In genomic region chr14:22898302-22898894, GRCh38 we compare ENCODE assay signal across 10 cellular contexts. TPM values are rescaled to one million over a fixed set of nuclear protein-coding genes. Genes with fewer than 3 reads are reported as not detected.
A peak's percentile ranks its signal among the peaks of the same experiment; 100 is the strongest.
DNase-seq lines count a peak whose midpoint lies in the region; ATAC-seq, FAIRE-seq and TF ChIP-seq lines count a peak whose summit lies in the region.
"Had no signal": no experiment of that assay in that cellular context is flagged by ENCODE, and none has a peak within 500 bp of the region (broad histone marks: within the 10 kb centered on the region; RNA-seq: fewer than 3 reads in every experiment).

No MANE protein-coding gene starts in this region.

- 0 out of 2 replicates have a peak overlapping the region, but pooled peaks have one; percentile 19 for H2AFZ ChIP-seq in K562 (ENCODE audit: low read depth, low read length)

- H4K20me1 ChIP-seq in K562 (replicated peaks; ENCODE audit: control insufficient read depth, insufficient read depth, low read length), result no peaks in the 10 kb centered on the region

- WGBS in K562 (ENCODE audit: insufficient coverage, low coverage, missing lambda C conversion rate), result 28% methylated on average over 7 of the region's 7 CpGs

- no peaks in the 10 kb centered on the region for H3K27me3 ChIP-seq in K562 (ENCODE audit: control insufficient read depth in 2 of 2, insufficient read depth in 2 of 2, low read length in 2 of 2)

- H3K4me2 ChIP-seq in K562 (ENCODE audit: insufficient read depth, low read length), result peak overlapping the region; percentile 23; the same call in 1 of the 2 replicates

- no peak for TF ChIP-seq EP300 in K562 (IDR thresholded peaks at IDR 0.05; ENCODE audit: low read length)

- no peaks in the 10 kb centered on the region for H3K9me3 Mint-ChIP-seq in HFFc6

- H3K27ac ChIP-seq in K562 (ENCODE audit: extremely low read depth, low read depth, low read length), result peak overlapping the region; percentile 65
- H3K27ac ChIP-seq in kidney (ENCODE audit: low read depth in 2 of 2, low read length in 2 of 2), result no peak overlapping the region
- H3K27ac ChIP-seq: thoracic aorta had no signal

- H3K9ac ChIP-seq in K562 (ENCODE audit: insufficient read depth in 1 of 2, low read depth in 2 of 2, low read length in 2 of 2), result peak overlapping the region in 1 of 2 experiments; percentile 21; a peak in 1 of 4 replicates
- H3K9ac ChIP-seq in kidney (ENCODE audit: low read length in 2 of 2), result no peak overlapping the region

- H3K36me3 Mint-ChIP-seq in HFFc6 (ENCODE audit: low read depth), result 0 out of 2 replicates have a peak, but pooled peaks cover 7% of the 10 kb centered on the region

- DNase-seq in ACHN, result peak; percentile 54
- DNase-seq in HFFc6, result peak; percentile 83
- DNase-seq in K562 (ENCODE audit: extremely low read depth in 1 of 4, low spot score in 3 of 4), result peak in 2 of 4 experiments; percentile 24 to 68
- peak; percentile 88 for DNase-seq in kidney glomerular epithelial cell (lab: John Stamatoyannopoulos, UW)
- no peak for DNase-seq in kidney
- no peak for DNase-seq in COLO829 (ENCODE audit: low spot score)
- no peak for DNase-seq in NCI-H524 (lab: John Stamatoyannopoulos, UW)
- DNase-seq: cortex of kidney had no signal

- TF ChIP-seq CTCF in HFFc6 (IDR thresholded peaks at IDR 0.05) (no peak), K562 (IDR thresholded peaks at IDR 0.05 in 2 of 3, conservative IDR thresholded peaks at IDR 0.05 in 1 of 3; ENCODE audit: insufficient read depth in 2 of 3, low read depth in 1 of 3, low read length in 3 of 3) (no peak), kidney (IDR thresholded peaks at IDR 0.05; ENCODE audit: borderline replicate concordance, extremely low read depth, insufficient read depth) (no peak)

- intact Hi-C loops in K562 (cut with micrococcal nuclease) (no loop called here), kidney (cut with DNase I) (no loop called here)

- H3K9me1 ChIP-seq in K562 (ENCODE audit: control insufficient read depth, insufficient read depth, low read length), result no peaks in the 10 kb centered on the region

- no peak for TF ChIP-seq RAD21 in K562 (CRISPR knock-in tag; conservative IDR thresholded peaks at IDR 0.05 in 1 of 2, IDR thresholded peaks at IDR 0.05 in 1 of 2)

- ATAC-seq in K562, result peak; percentile 56
- ATAC-seq in GM21737 (IDR thresholded peaks at IDR 0.05; ENCODE audit: unreplicated experiment), result no peak

- no peaks in the 10 kb centered on the region for H3K27me3 Mint-ChIP-seq in HFFc6 (ENCODE audit: insufficient read depth)

- in situ Hi-C loops in ACHN (cut with HindIII; ENCODE audit: low pct_ligation_motif_present, low pct_unique_long_range_greater_than_20kb, low sequenced_read_pairs), result no loop called here
- in situ Hi-C loops in K562 (cut with MboI), result no loop called here

- H3K4me1 ChIP-seq in K562 (replicated peaks in 1 of 2; ENCODE audit: control insufficient read depth in 2 of 2, insufficient read depth in 2 of 2, low read length in 2 of 2) (peaks cover 5 to 39% of the 10 kb centered on the region in 2 experiments; a peak in 2 of 5 replicates), kidney (ENCODE audit: control insufficient read depth in 1 of 2, insufficient read depth in 1 of 2, low read depth in 1 of 2, low read length in 2 of 2) (peaks cover 0 to 4% of the 10 kb centered on the region in 2 donors)

- POLR2A ChIA-PET in K562 (lab: Yijun Ruan, JAX), result interaction anchor here (0.6 to 1.0 kb wide), 4 partner anchors 12 to 309 kb away, joined by 3 to 5 read pairs (median 4); no protein-coding TSS in a partner anchor

- FAIRE-seq in K562 (lab: Jason Lieb, UNC), result peak; percentile 82
- FAIRE-seq in kidney (lab: Jason Lieb, UNC), result no peak

- peak overlapping the region; percentile 62 for H3K4me3 Mint-ChIP-seq in HFFc6

- BruUV-seq in K562 (replicated peaks; lab: Mats Ljungman, UMichigan), result no TSS peak

- H3K4me3 ChIP-seq in K562 (no peak overlapping the region), kidney (ENCODE audit: low read length in 2 of 2) (no peak overlapping the region)
- H3K4me3 ChIP-seq: thoracic aorta had no signal

- H3K36me3 ChIP-seq in K562 (ENCODE audit: control insufficient read depth, insufficient read depth, low read length), result peaks cover 40% of the 10 kb centered on the region
- H3K36me3 ChIP-seq in kidney (ENCODE audit: control insufficient read depth in 1 of 2, insufficient read depth in 2 of 2, low read length in 2 of 2), result peaks cover 22 to 25% of the 10 kb centered on the region in 2 donors

- CTCF ChIA-PET in K562 (lab: Yijun Ruan, JAX; ENCODE audit: low intra/inter-chr PET ratio), result interaction anchor here (0.8 to 1.4 kb wide), 2 partner anchors 26 to 121 kb away, joined by 3 to 5 read pairs; no protein-coding TSS in a partner anchor

- no peak for TF ChIP-seq POLR2A in K562 (conservative IDR thresholded peaks at IDR 0.05)

- peak overlapping the region; percentile 89 for H3K27ac Mint-ChIP-seq in HFFc6

- H3K9me3 ChIP-seq in K562 (replicated peaks; ENCODE audit: control insufficient read depth, insufficient read depth, low read depth, low read length), result no peaks in the 10 kb centered on the region
- no peaks in the 10 kb centered on the region for H3K9me3 ChIP-seq in kidney (ENCODE audit: control insufficient read depth in 1 of 2, low read length in 2 of 2)
- H3K9me3 ChIP-seq: thoracic aorta had no signal

- H3K4me1 Mint-ChIP-seq in HFFc6 (ENCODE audit: low read depth), result peaks cover 35% of the 10 kb centered on the region

- H3K79me2 ChIP-seq in K562 (ENCODE audit: control insufficient read depth, insufficient read depth, low read length), result no peaks in the 10 kb centered on the region

RNA-seq across cellular contexts. Expression of gene REM2, which starts 15.4 kb away (rescaled TPM):
- total RNA-seq in HFFc6 (2021; fragmentation: NEBNext Ultra II Directional; extraction: Animal tissue kit (Norgen Biotek cat#: 25700)), result under 1 TPM in 4 of 6 experiments, not detected in 2; 0.09 to 0.17 (median 0.14) TPM
- 1.2 and 3.0 TPM in 2 replicates for total RNA-seq in K562 (2011; cell fraction: chromatin; rRNA removed; ENCODE audit: low replicate concordance)
- total RNA-seq in K562 (2011; cell fraction: nucleolus; rRNA removed), result 3.0 and 3.8 TPM in 2 replicates
- total RNA-seq in K562 (2011; cell fraction: nucleoplasm; rRNA removed), result 2.4 and 2.7 TPM in 2 replicates
- total RNA-seq in K562 (2014; rRNA removed) (0.29 and 0.36 TPM in 2 replicates), K562 (2014; rRNA removed; fragmentation: Illumina TruSeq; extraction: Trizol) (0.18 and 0.51 TPM in 2 replicates), K562 (2015; rRNA removed; fragmentation: Illumina TruSeq; extraction: Trizol) (0.25 and 0.34 TPM in 2 replicates), K562 (2021) (0.40 and 0.69 TPM in 2 replicates), kidney (0.63 TPM)
- polyA plus RNA-seq in K562 (2011; rRNA removed) (0.91 and 1.0 TPM in 2 replicates), K562 (2014; fragmentation: Illumina TruSeq; extraction: Trizol) (0.21 and 0.25 TPM in 2 replicates), K562 (2014; fragmentation: Nextera tagmentation; extraction: Ambion mirVana) (under 1 TPM; 0.38 to 0.50 TPM), K562 (2014; rRNA removed) (0.20 and 0.97 TPM in 2 replicates), kidney (ENCODE audit: insufficient read depth, low read depth, low replicate concordance) (0.77 TPM)
- polyA plus RNA-seq in K562 (2011; cell fraction: cytosol; rRNA removed), result 0.40 and 0.47 TPM in 2 replicates
- 1.2 and 2.3 TPM in 2 replicates for polyA plus RNA-seq in K562 (2011; cell fraction: nucleus; rRNA removed)
- 0.82 and 1.1 TPM in 2 replicates for polyA plus RNA-seq in K562 (2012)
- polyA minus RNA-seq in K562 (2011; rRNA and poly(A)+ RNA removed), result 0.32 and 0.48 TPM in 2 replicates
- not detected in 2 replicates for polyA minus RNA-seq in K562 (2011; cell fraction: cytosol; rRNA and poly(A)+ RNA removed)
- 0.81 and 1.9 TPM in 2 replicates for polyA minus RNA-seq in K562 (2011; cell fraction: nucleus; rRNA and poly(A)+ RNA removed)

RNA-seq across cellular contexts. Expression of gene RBM23, which starts 20.6 kb away (rescaled TPM):
- 10 to 100 TPM; 43.5 to 56.8 (median 52.2) TPM for total RNA-seq in HFFc6 (2021; fragmentation: NEBNext Ultra II Directional; extraction: Animal tissue kit (Norgen Biotek cat#: 25700))
- total RNA-seq in K562 (2011; cell fraction: chromatin; rRNA removed; ENCODE audit: low replicate concordance), result 87.2 and 129 TPM in 2 replicates
- total RNA-seq in K562 (2011; cell fraction: nucleolus; rRNA removed), result 74.0 and 76.5 TPM in 2 replicates
- 81.6 and 84.0 TPM in 2 replicates for total RNA-seq in K562 (2011; cell fraction: nucleoplasm; rRNA removed)
- total RNA-seq in K562 (2014; rRNA removed) (46.0 and 68.2 TPM in 2 replicates), K562 (2014; rRNA removed; fragmentation: Illumina TruSeq; extraction: Trizol) (48.9 and 53.2 TPM in 2 replicates), K562 (2015; rRNA removed; fragmentation: Illumina TruSeq; extraction: Trizol) (66.8 and 73.0 TPM in 2 replicates), K562 (2021) (56.0 and 58.5 TPM in 2 replicates), kidney (93.6 TPM)
- polyA plus RNA-seq in K562 (2011; rRNA removed) (36.2 and 57.8 TPM in 2 replicates), K562 (2014; fragmentation: Illumina TruSeq; extraction: Trizol) (50.2 and 69.0 TPM in 2 replicates), K562 (2014; fragmentation: Nextera tagmentation; extraction: Ambion mirVana) (100 to 1,000 TPM in 1 of 2 experiments, 10 to 100 TPM in 1; 67.8 to 102 TPM), K562 (2014; rRNA removed) (47.1 and 50.4 TPM in 2 replicates), kidney (ENCODE audit: insufficient read depth, low read depth, low replicate concordance) (44.8 TPM)
- polyA plus RNA-seq in K562 (2011; cell fraction: cytosol; rRNA removed), result 57.1 and 82.5 TPM in 2 replicates
- 68.8 and 78.6 TPM in 2 replicates for polyA plus RNA-seq in K562 (2011; cell fraction: nucleus; rRNA removed)
- 43.1 and 49.8 TPM in 2 replicates for polyA plus RNA-seq in K562 (2012)
- 65.1 and 89.3 TPM in 2 replicates for polyA minus RNA-seq in K562 (2011; rRNA and poly(A)+ RNA removed)
- polyA minus RNA-seq in K562 (2011; cell fraction: cytosol; rRNA and poly(A)+ RNA removed), result 26.5 and 31.2 TPM in 2 replicates
- 24.9 and 39.5 TPM in 2 replicates for polyA minus RNA-seq in K562 (2011; cell fraction: nucleus; rRNA and poly(A)+ RNA removed)

RNA-seq across cellular contexts. Expression of gene LRP10, which starts 26.9 kb away (rescaled TPM):
- 100 to 1,000 TPM; 168 to 226 (median 186) TPM for total RNA-seq in HFFc6 (2021; fragmentation: NEBNext Ultra II Directional; extraction: Animal tissue kit (Norgen Biotek cat#: 25700))
- total RNA-seq in K562 (2011; cell fraction: chromatin; rRNA removed; ENCODE audit: low replicate concordance), result 26.2 and 103 TPM in 2 replicates
- total RNA-seq in K562 (2011; cell fraction: nucleolus; rRNA removed), result 119 and 150 TPM in 2 replicates
- 79.0 and 80.1 TPM in 2 replicates for total RNA-seq in K562 (2011; cell fraction: nucleoplasm; rRNA removed)
- total RNA-seq in K562 (2014; rRNA removed) (10.9 and 14.9 TPM in 2 replicates), K562 (2014; rRNA removed; fragmentation: Illumina TruSeq; extraction: Trizol) (4.9 and 5.5 TPM in 2 replicates), K562 (2015; rRNA removed; fragmentation: Illumina TruSeq; extraction: Trizol) (6.9 and 8.1 TPM in 2 replicates), K562 (2021) (40.7 and 45.5 TPM in 2 replicates), kidney (207 TPM)
- polyA plus RNA-seq in K562 (2011; rRNA removed) (16.0 and 25.1 TPM in 2 replicates), K562 (2014; fragmentation: Illumina TruSeq; extraction: Trizol) (27.2 and 34.5 TPM in 2 replicates), K562 (2014; fragmentation: Nextera tagmentation; extraction: Ambion mirVana) (1 to 10 TPM; 1.3 to 2.3 TPM), K562 (2014; rRNA removed) (12.7 and 15.9 TPM in 2 replicates), kidney (ENCODE audit: insufficient read depth, low read depth, low replicate concordance) (74.7 TPM)
- 18.9 and 40.0 TPM in 2 replicates for polyA plus RNA-seq in K562 (2011; cell fraction: cytosol; rRNA removed)
- polyA plus RNA-seq in K562 (2011; cell fraction: nucleus; rRNA removed), result 17.1 and 30.2 TPM in 2 replicates
- polyA plus RNA-seq in K562 (2012), result 36.0 and 70.6 TPM in 2 replicates
- polyA minus RNA-seq in K562 (2011; rRNA and poly(A)+ RNA removed), result 15.2 and 24.3 TPM in 2 replicates
- polyA minus RNA-seq in K562 (2011; cell fraction: cytosol; rRNA and poly(A)+ RNA removed), result 36.7 and 48.5 TPM in 2 replicates
- polyA minus RNA-seq in K562 (2011; cell fraction: nucleus; rRNA and poly(A)+ RNA removed), result 16.7 and 17.0 TPM in 2 replicates

RNA-seq across cellular contexts. Expression of gene PRMT5, which starts 30.8 kb away (rescaled TPM):
- total RNA-seq in HFFc6 (2021; fragmentation: NEBNext Ultra II Directional; extraction: Animal tissue kit (Norgen Biotek cat#: 25700)), result 100 to 1,000 TPM; 102 to 125 (median 110) TPM
- 278 and 432 TPM in 2 replicates for total RNA-seq in K562 (2011; cell fraction: chromatin; rRNA removed; ENCODE audit: low replicate concordance)
- total RNA-seq in K562 (2011; cell fraction: nucleolus; rRNA removed), result 251 and 313 TPM in 2 replicates
- 210 and 241 TPM in 2 replicates for total RNA-seq in K562 (2011; cell fraction: nucleoplasm; rRNA removed)
- 123 and 171 TPM in 2 replicates for total RNA-seq in K562 (2014; rRNA removed)
- total RNA-seq in K562 (2014; rRNA removed; fragmentation: Illumina TruSeq; extraction: Trizol), result 222 and 228 TPM in 2 replicates
- 245 and 276 TPM in 2 replicates for total RNA-seq in K562 (2015; rRNA removed; fragmentation: Illumina TruSeq; extraction: Trizol)
- total RNA-seq in K562 (2021), result 246 and 247 TPM in 2 replicates
- 409 and 552 TPM in 2 replicates for polyA plus RNA-seq in K562 (2011; rRNA removed)
- polyA plus RNA-seq in K562 (2011; cell fraction: cytosol; rRNA removed), result 792 and 841 TPM in 2 replicates
- 583 and 596 TPM in 2 replicates for polyA plus RNA-seq in K562 (2011; cell fraction: nucleus; rRNA removed)
- 146 and 359 TPM in 2 replicates for polyA plus RNA-seq in K562 (2012)
- 270 and 321 TPM in 2 replicates for polyA plus RNA-seq in K562 (2014; fragmentation: Illumina TruSeq; extraction: Trizol)
- polyA plus RNA-seq in K562 (2014; fragmentation: Nextera tagmentation; extraction: Ambion mirVana), result 100 to 1,000 TPM; 114 to 155 TPM
- 216 and 257 TPM in 2 replicates for polyA plus RNA-seq in K562 (2014; rRNA removed)
- polyA minus RNA-seq in K562 (2011; rRNA and poly(A)+ RNA removed), result 300 and 519 TPM in 2 replicates
- polyA minus RNA-seq in K562 (2011; cell fraction: cytosol; rRNA and poly(A)+ RNA removed), result 206 and 309 TPM in 2 replicates
- 93.0 and 134 TPM in 2 replicates for polyA minus RNA-seq in K562 (2011; cell fraction: nucleus; rRNA and poly(A)+ RNA removed)
- total RNA-seq in kidney, result 58.7 TPM
- 64.2 TPM for polyA plus RNA-seq in kidney (ENCODE audit: insufficient read depth, low read depth, low replicate concordance)

RNA-seq across cellular contexts. Expression of gene HAUS4, which starts 58.5 kb away (rescaled TPM):
- total RNA-seq in HFFc6 (2021; fragmentation: NEBNext Ultra II Directional; extraction: Animal tissue kit (Norgen Biotek cat#: 25700)), result 10 to 100 TPM; 13.0 to 23.5 (median 19.6) TPM
- total RNA-seq in K562 (2011; cell fraction: chromatin; rRNA removed; ENCODE audit: low replicate concordance), result 69.7 and 91.7 TPM in 2 replicates
- 49.2 and 58.2 TPM in 2 replicates for total RNA-seq in K562 (2011; cell fraction: nucleolus; rRNA removed)
- 65.3 and 66.7 TPM in 2 replicates for total RNA-seq in K562 (2011; cell fraction: nucleoplasm; rRNA removed)
- total RNA-seq in K562 (2014; rRNA removed) (53.3 and 62.8 TPM in 2 replicates), K562 (2014; rRNA removed; fragmentation: Illumina TruSeq; extraction: Trizol) (59.2 and 62.3 TPM in 2 replicates), K562 (2015; rRNA removed; fragmentation: Illumina TruSeq; extraction: Trizol) (44.1 and 49.2 TPM in 2 replicates), K562 (2021) (47.4 and 49.3 TPM in 2 replicates), kidney (38.1 TPM)
- polyA plus RNA-seq in K562 (2011; rRNA removed) (80.3 and 85.4 TPM in 2 replicates), K562 (2014; fragmentation: Illumina TruSeq; extraction: Trizol) (41.2 and 46.3 TPM in 2 replicates), K562 (2014; fragmentation: Nextera tagmentation; extraction: Ambion mirVana) (10 to 100 TPM; 12.5 to 13.0 TPM), K562 (2014; rRNA removed) (71.8 and 71.9 TPM in 2 replicates), kidney (ENCODE audit: insufficient read depth, low read depth, low replicate concordance) (35.8 TPM)
- polyA plus RNA-seq in K562 (2011; cell fraction: cytosol; rRNA removed), result 34.3 and 50.3 TPM in 2 replicates
- 60.6 and 85.4 TPM in 2 replicates for polyA plus RNA-seq in K562 (2011; cell fraction: nucleus; rRNA removed)
- 43.0 and 99.2 TPM in 2 replicates for polyA plus RNA-seq in K562 (2012)
- 76.9 and 94.5 TPM in 2 replicates for polyA minus RNA-seq in K562 (2011; rRNA and poly(A)+ RNA removed)
- 27.2 and 28.9 TPM in 2 replicates for polyA minus RNA-seq in K562 (2011; cell fraction: cytosol; rRNA and poly(A)+ RNA removed)
- 28.1 and 36.3 TPM in 2 replicates for polyA minus RNA-seq in K562 (2011; cell fraction: nucleus; rRNA and poly(A)+ RNA removed)

Comparison
In these comparisons a context has a peak if more than half of its experiments do, and no peak if none do; other contexts are left out.
1. DNase-seq: peak in ACHN (single experiment), HFFc6 (single experiment) and kidney glomerular epithelial cell (single experiment); none in kidney (single experiment), COLO829 (single experiment) and NCI-H524 (0 of 2).